29 cellular contexts compared by ENCODE assay signal in the genomic region with DNA sequence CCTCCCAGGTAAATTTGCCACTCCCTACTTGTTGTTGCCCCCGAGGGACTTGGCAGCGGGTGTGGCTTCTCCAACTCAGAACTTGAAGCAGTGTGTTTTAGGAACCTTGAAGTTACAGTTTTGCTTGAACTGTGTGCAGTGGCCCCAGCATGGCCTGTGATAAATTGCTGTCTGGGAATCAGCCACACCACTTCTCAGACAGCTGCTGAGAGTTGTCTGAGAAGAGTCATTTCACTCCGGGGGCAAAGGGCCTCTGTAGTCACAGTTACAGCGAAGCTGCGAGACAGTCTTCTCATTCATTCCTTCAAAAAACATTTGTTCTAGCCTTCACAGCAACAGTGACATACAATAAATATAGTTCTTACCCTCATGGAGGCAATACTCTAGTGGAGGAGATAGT.
"Had no signal": no experiment of that assay in that cellular context is flagged by ENCODE, and none has a peak within 500 bp of the region (broad histone marks: within the 10 kb centered on the region; RNA-seq: fewer than 3 reads in every experiment).

No MANE protein-coding gene starts in this region.

- H3K9me3 ChIP-seq: colonic mucosa, esophagus squamous epithelium, gastrocnemius medialis, heart right ventricle, left lung, lower lobe of right lung, mucosa of descending colon had no signal

- H3K27ac Mint-ChIP-seq: dendritic cell treated with granulocyte-macrophage colony-stimulating factor and Interleukin-4, amounts not matched to agents 40 ng/mL and 50 ng/mL, for 4 days; effector memory CD8-positive, alpha-beta T cell; endodermal cell; immature natural killer cell; mesothelial cell of epicardium had no signal

- H3K27ac ChIP-seq: colonic mucosa, epithelial cell of prostate, esophagus squamous epithelium, gastrocnemius medialis, heart right ventricle, left lung, lower lobe of right lung had no signal

- H3K27me3 ChIP-seq: colonic mucosa, esophagus squamous epithelium, gastrocnemius medialis, left lung had no signal

- H3K4me1 ChIP-seq: colonic mucosa, esophagus squamous epithelium, gastrocnemius medialis, heart right ventricle, left lung, lower lobe of right lung had no signal

- H3K4me3 Mint-ChIP-seq: dendritic cell treated with granulocyte-macrophage colony-stimulating factor and Interleukin-4, amounts not matched to agents 40 ng/mL and 50 ng/mL, for 4 days; effector memory CD8-positive, alpha-beta T cell; endodermal cell; immature natural killer cell; mesothelial cell of epicardium had no signal

- H3K4me1 Mint-ChIP-seq: immature natural killer cell, mesothelial cell of epicardium had no signal

- DNase-seq: colonic mucosa; cortex of kidney; effector CD8-positive, alpha-beta T cell; effector memory CD8-positive, alpha-beta T cell; endodermal cell; erythroblast; esophagus squamous epithelium; foreskin fibroblast; foreskin melanocyte; gastrocnemius medialis; glutamatergic neuron; head of caudate nucleus; heart right ventricle; hypothalamus; immature natural killer cell; islet precursor cell; kidney; kidney glomerular epithelial cell; left colon; left lung; left ventricle myocardium superior; lower lobe of right lung; mesenchymal stem cell; mucosa of descending colon had no signal

- H3K4me3 ChIP-seq: colonic mucosa, esophagus squamous epithelium, gastrocnemius medialis, heart right ventricle, left lung, lower lobe of right lung, mucosa of descending colon had no signal

- H3K27me3 Mint-ChIP-seq: dendritic cell treated with granulocyte-macrophage colony-stimulating factor and Interleukin-4, amounts not matched to agents 40 ng/mL and 50 ng/mL, for 4 days; effector memory CD8-positive, alpha-beta T cell had no signal

- H3K36me3 Mint-ChIP-seq: immature natural killer cell, mesothelial cell of epicardium had no signal

- H3K36me3 ChIP-seq: colonic mucosa, esophagus squamous epithelium, gastrocnemius medialis, heart right ventricle, left lung, lower lobe of right lung had no signal

- ATAC-seq: effector memory CD8-positive, alpha-beta T cell; esophagus mucosa; gastrocnemius medialis; heart right ventricle; left colon; left lung; left ventricle myocardium superior; lower lobe of right lung; mucosa of descending colon had no signal

- FAIRE-seq: endometrium, kidney had no signal

- H3K9me3 Mint-ChIP-seq: dendritic cell treated with granulocyte-macrophage colony-stimulating factor and Interleukin-4, amounts not matched to agents 40 ng/mL and 50 ng/mL, for 4 days; endodermal cell had no signal
